In genomic region chr10:100979821-100980272, GRCh38 we compare ENCODE assay signal across 21 cellular contexts. TPM values are rescaled to one million over a fixed set of nuclear protein-coding genes. Genes with fewer than 3 reads are reported as not detected.
DNase-seq lines count a peak whose midpoint lies in the region; ATAC-seq, FAIRE-seq and TF ChIP-seq lines count a peak whose summit lies in the region.
"Had no signal": no experiment of that assay in that cellular context is flagged by ENCODE, and none has a peak within 500 bp of the region (broad histone marks: within the 10 kb centered on the region; RNA-seq: fewer than 3 reads in every experiment).

No MANE protein-coding gene starts in this region.

- H3K9me3 Mint-ChIP-seq in WTC11 (no peaks in the 10 kb centered on the region), immature natural killer cell (no peaks in the 10 kb centered on the region)
- H3K9me3 Mint-ChIP-seq: CD4-positive, alpha-beta T cell had no signal

- H3K4me3 Mint-ChIP-seq in WTC11, result no peak overlapping the region
- no peak overlapping the region for H3K4me3 Mint-ChIP-seq in immature natural killer cell
- H3K4me3 Mint-ChIP-seq: CD4-positive, alpha-beta T cell had no signal

- H3K36me3 ChIP-seq in kidney (ENCODE audit: control insufficient read depth in 1 of 2, insufficient read depth in 2 of 2, low read length in 2 of 2) (peaks cover 24 to 40% of the 10 kb centered on the region in 2 donors), sigmoid colon (peaks cover 5 to 49% (median 8%) of the 10 kb centered on the region in 4 donors), aorta (ENCODE audit: control insufficient read depth in 1 of 2, insufficient read depth in 2 of 2, low read length in 1 of 2) (peaks cover 3 to 4% of the 10 kb centered on the region in 2 donors)

- H3K27me3 ChIP-seq in sigmoid colon (no peaks in the 10 kb centered on the region), aorta (ENCODE audit: control insufficient read depth in 1 of 2, insufficient read depth in 2 of 2, low read length in 1 of 2) (no peaks in the 10 kb centered on the region)
- H3K27me3 ChIP-seq: BE2C had no signal

- H3K27me3 Mint-ChIP-seq in WTC11 (ENCODE audit: low read depth), result no peaks in the 10 kb centered on the region; the same call in 1 of the 2 replicates
- peaks cover 0 to 2% (median 2%) of the 10 kb centered on the region in 3 donors for H3K27me3 Mint-ChIP-seq in immature natural killer cell (ENCODE audit: low read depth in 3 of 3)
- H3K27me3 Mint-ChIP-seq: CD4-positive, alpha-beta T cell had no signal

- H3K4me1 Mint-ChIP-seq in WTC11 (no peaks in the 10 kb centered on the region), immature natural killer cell (no peaks in the 10 kb centered on the region)

- no peak for TF ChIP-seq POLR2A in sigmoid colon (IDR thresholded peaks at IDR 0.05)

- TF ChIP-seq EP300 in sigmoid colon (IDR thresholded peaks at IDR 0.05), result no peak

- CTCF ChIA-PET in WTC11 (lab: Charles Lee), result interaction anchor here (1.2 kb wide), 1 partner anchor 34 kb away, joined by 3 read pairs; no protein-coding TSS in a partner anchor

- FAIRE-seq in kidney (lab: Jason Lieb, UNC), result no peak
- FAIRE-seq: A204.1, G401.6, RCC 7860 had no signal

- H3K27ac ChIP-seq in kidney (ENCODE audit: low read depth in 2 of 2, low read length in 2 of 2), result no peak overlapping the region
- no peak overlapping the region for H3K27ac ChIP-seq in sigmoid colon
- H3K27ac ChIP-seq in aorta (ENCODE audit: low read depth in 1 of 2, low read length in 2 of 2), result no peak overlapping the region

- H3K9me3 ChIP-seq in kidney (ENCODE audit: control insufficient read depth in 1 of 2, low read length in 2 of 2) (no peaks in the 10 kb centered on the region), sigmoid colon (no peaks in the 10 kb centered on the region), aorta (ENCODE audit: control insufficient read depth, low read length) (no peaks in the 10 kb centered on the region)
- H3K9me3 ChIP-seq: BE2C, Caco-2, HAP-1 had no signal

- no peaks in the 10 kb centered on the region for H3K4me1 ChIP-seq in kidney (ENCODE audit: control insufficient read depth in 1 of 2, insufficient read depth in 1 of 2, low read depth in 1 of 2, low read length in 2 of 2)
- H3K4me1 ChIP-seq in sigmoid colon, result no peaks in the 10 kb centered on the region
- no peaks in the 10 kb centered on the region for H3K4me1 ChIP-seq in aorta (ENCODE audit: control insufficient read depth in 1 of 2, insufficient read depth in 2 of 2, low read length in 2 of 2)
- H3K4me1 ChIP-seq: BE2C, HAP-1 had no signal

- intact Hi-C loops in kidney (cut with DNase I) (no loop called here), sigmoid colon (cut with DNase I) (no loop called here), aorta (cut with DNase I) (no loop called here)

- H3K4me3 ChIP-seq in kidney (ENCODE audit: low read length in 2 of 2) (no peak overlapping the region), sigmoid colon (no peak overlapping the region), aorta (ENCODE audit: low read length in 2 of 2) (no peak overlapping the region)
- H3K4me3 ChIP-seq: HAP-1 had no signal

- POLR2A ChIA-PET in WTC11 (lab: Charles Lee), result no interaction called here

- TF ChIP-seq CTCF in kidney (IDR thresholded peaks at IDR 0.05; ENCODE audit: borderline replicate concordance, extremely low read depth, insufficient read depth) (no peak), sigmoid colon (IDR thresholded peaks at IDR 0.05) (no peak), WTC11 (IDR thresholded peaks at IDR 0.05) (no peak)

- H3K9ac ChIP-seq in kidney (ENCODE audit: low read length in 2 of 2), result no peak overlapping the region

- peak; percentile 46 for DNase-seq in activated effector memory CD4-positive, alpha-beta T cell treated with anti-CD3 and anti-CD28 coated beads, Interleukin-2, amount 50 U/mL, for 16 hours
- no peak for DNase-seq in activated effector memory CD4-positive, alpha-beta T cell treated with Interleukin-2 at 50 U/mL for 16 hours
- DNase-seq in kidney (peak; percentile 61), sigmoid colon (peak; percentile 59), aorta (peak; percentile 38 to 74), NCI-H2171 treated with DMSO at 0.1 percent for 48 hours (lab: John Stamatoyannopoulos, UW) (no peak), WTC11 (ENCODE audit: low spot score) (no peak), immature natural killer cell (no peak)
- DNase-seq: BE2C; CD4-positive, alpha-beta T cell; KBM-7; NCI-H1105 treated with DMSO at 0.1 percent for 48 hours; NCI-H1694; NCI-H510A; NCI-H774 had no signal

- H3K36me3 Mint-ChIP-seq in WTC11 (0 out of 2 replicates have a peak, but pooled peaks cover 3% of the 10 kb centered on the region), immature natural killer cell (peaks cover 11 to 19% (median 18%) of the 10 kb centered on the region in 3 donors)

- WGBS in sigmoid colon, 2 donors, result 93 to 94% methylated on average over 16 of the region's 16 CpGs
- 91% methylated on average over 16 of the region's 16 CpGs for WGBS in aorta, 2 donors

- no peak overlapping the region for H3K27ac Mint-ChIP-seq in WTC11
- no peak overlapping the region for H3K27ac Mint-ChIP-seq in immature natural killer cell
- H3K27ac Mint-ChIP-seq: CD4-positive, alpha-beta T cell had no signal

- no peak for ATAC-seq in aorta (ENCODE audit: low FRiP score)
- ATAC-seq in WTC11, result no peak
- ATAC-seq: Right ventricle myocardium inferior had no signal

TF ChIP-seq in WTC11, 78 proteins besides CTCF, POLR2A, EP300 and RAD21:
- TF ChIP-seq CBFB (CRISPR knock-in tag; IDR thresholded peaks at IDR 0.05; ENCODE audit: low read depth) (no peak), PRRX2 (CRISPR knock-in tag; IDR thresholded peaks at IDR 0.05) (no peak), FOXP4 (CRISPR knock-in tag; IDR thresholded peaks at IDR 0.05) (no peak), NR3C1 (CRISPR knock-in tag; conservative IDR thresholded peaks at IDR 0.05; ENCODE audit: low read depth) (no peak)
- TF ChIP-seq, protein P1, sequence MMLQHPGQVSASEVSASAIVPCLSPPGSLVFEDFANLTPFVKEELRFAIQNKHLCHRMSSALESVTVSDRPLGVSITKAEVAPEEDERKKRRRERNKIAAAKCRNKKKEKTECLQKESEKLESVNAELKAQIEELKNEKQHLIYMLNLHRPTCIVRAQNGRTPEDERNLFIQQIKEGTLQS (CRISPR knock-in tag; conservative IDR thresholded peaks at IDR 0.05), result no peak

RNA-seq across cellular contexts. Expression of gene MRPL43, which starts 7.5 kb away (rescaled TPM):
- total RNA-seq in kidney, result 81.5 TPM
- polyA plus RNA-seq in kidney (ENCODE audit: insufficient read depth, low read depth, low replicate concordance), result 157 TPM
- 100 to 1,000 TPM in 1 of 4 donors, 10 to 100 TPM in 3; 81.3 to 119 (median 91.7) TPM for total RNA-seq in sigmoid colon
- polyA plus RNA-seq in sigmoid colon, result 100 to 1,000 TPM in 1 of 3 donors, 10 to 100 TPM in 2; 73.8 to 111 (median 78.7) TPM
- total RNA-seq in aorta, result 10 to 100 TPM; 38.9 to 59.8 TPM
- polyA plus RNA-seq in aorta, result 100 to 1,000 TPM in 1 of 2 donors, 10 to 100 TPM in 1; 69.4 to 104 TPM
- total RNA-seq in WTC11 (2021), result 81.0 to 91.3 TPM (median 85.9 TPM) in 3 replicates
- 100 to 1,000 TPM; 117 to 163 (median 129) TPM for polyA plus RNA-seq in immature natural killer cell

RNA-seq across cellular contexts. Expression of gene TWNK, which starts 7.5 kb away (rescaled TPM):
- total RNA-seq in kidney (8.9 TPM), sigmoid colon (1 to 10 TPM; 3.3 to 4.6 (median 4.1) TPM), aorta (1 to 10 TPM; 4.6 to 5.7 TPM), WTC11 (2021) (24.5 to 28.2 TPM (median 26.2 TPM) in 3 replicates)
- polyA plus RNA-seq in kidney (ENCODE audit: insufficient read depth, low read depth, low replicate concordance) (3.8 TPM), sigmoid colon (1 to 10 TPM; 2.4 to 9.0 (median 2.8) TPM), aorta (1 to 10 TPM; 3.0 to 4.5 TPM), immature natural killer cell (1 to 10 TPM in 1 of 3 donors, under 1 TPM in 1, not detected in 1; 0.76 to 5.7 TPM)

RNA-seq across cellular contexts. Expression of gene SEMA4G, which starts 10.5 kb away (rescaled TPM):
- total RNA-seq in kidney, result 6.1 TPM
- polyA plus RNA-seq in kidney (ENCODE audit: insufficient read depth, low read depth, low replicate concordance), result 23.5 TPM
- 1 to 10 TPM in 2 of 4 donors, under 1 TPM in 2; 0.49 to 2.2 (median 0.90) TPM for total RNA-seq in sigmoid colon
- 10 to 100 TPM; 33.1 to 65.8 (median 41.4) TPM for polyA plus RNA-seq in sigmoid colon
- total RNA-seq in aorta, result 1 to 10 TPM; 1.5 to 4.2 TPM
- 1 to 10 TPM; 2.1 to 7.5 TPM for polyA plus RNA-seq in aorta
- total RNA-seq in WTC11 (2021), result 9.7 to 13.0 TPM (median 11.8 TPM) in 3 replicates
- under 1 TPM in 1 of 3 donors, not detected in 2; 0.35 TPM for polyA plus RNA-seq in immature natural killer cell

RNA-seq across cellular contexts. Expression of gene LZTS2, which starts 19.8 kb away (rescaled TPM):
- 54.7 TPM for total RNA-seq in kidney
- polyA plus RNA-seq in kidney (ENCODE audit: insufficient read depth, low read depth, low replicate concordance), result 47.3 TPM
- total RNA-seq in sigmoid colon, result 100 to 1,000 TPM in 3 of 4 donors, 10 to 100 TPM in 1; 82.3 to 169 (median 116) TPM
- 10 to 100 TPM; 10.9 to 36.7 (median 23.4) TPM for polyA plus RNA-seq in sigmoid colon
- 10 to 100 TPM; 94.0 to 95.3 TPM for total RNA-seq in aorta
- polyA plus RNA-seq in aorta, result 100 to 1,000 TPM in 1 of 2 donors, 10 to 100 TPM in 1; 38.3 to 108 TPM
- 84.6 to 93.1 TPM (median 91.1 TPM) in 3 replicates for total RNA-seq in WTC11 (2021)
- 10 to 100 TPM in 1 of 3 donors, 1 to 10 TPM in 2; 5.8 to 13.1 (median 7.1) TPM for polyA plus RNA-seq in immature natural killer cell

RNA-seq across cellular contexts. Expression of gene PDZD7, which starts 51.1 kb away (rescaled TPM):
- total RNA-seq in kidney, result 1.6 TPM
- 1.9 TPM for polyA plus RNA-seq in kidney (ENCODE audit: insufficient read depth, low read depth, low replicate concordance)
- 1 to 10 TPM in 3 of 4 donors, under 1 TPM in 1; 0.16 to 2.4 (median 1.3) TPM for total RNA-seq in sigmoid colon
- under 1 TPM in 2 of 3 donors, not detected in 1; 0.60 to 0.70 TPM for polyA plus RNA-seq in sigmoid colon
- 1 to 10 TPM; 1.1 to 1.6 TPM for total RNA-seq in aorta
- polyA plus RNA-seq in aorta, result 1 to 10 TPM in 1 of 2 donors, under 1 TPM in 1; 0.97 to 3.9 TPM
- total RNA-seq in WTC11 (2021), result 1.9 to 2.7 TPM (median 2.6 TPM) in 3 replicates
- polyA plus RNA-seq in immature natural killer cell, result 1 to 10 TPM in 1 of 3 donors, under 1 TPM in 1, not detected in 1; 0.28 to 1.1 TPM

Comparison
In these comparisons a context has a peak if more than half of its experiments do, and no peak if none do; other contexts are left out.
1. DNase-seq: peak in activated effector memory CD4-positive, alpha-beta T cell treated with anti-CD3 and anti-CD28 coated beads, Interleukin-2, amount 50 U/mL, for 16 hours (single experiment), kidney (single experiment), sigmoid colon (single experiment) and aorta (2 of 2); none in activated effector memory CD4-positive, alpha-beta T cell treated with Interleukin-2 at 50 U/mL for 16 hours (single experiment), NCI-H2171 treated with DMSO at 0.1 percent for 48 hours (single experiment), WTC11 (single experiment) and immature natural killer cell (0 of 3).